ENCODE assay signal across 8 cellular contexts in the genomic region with DNA sequence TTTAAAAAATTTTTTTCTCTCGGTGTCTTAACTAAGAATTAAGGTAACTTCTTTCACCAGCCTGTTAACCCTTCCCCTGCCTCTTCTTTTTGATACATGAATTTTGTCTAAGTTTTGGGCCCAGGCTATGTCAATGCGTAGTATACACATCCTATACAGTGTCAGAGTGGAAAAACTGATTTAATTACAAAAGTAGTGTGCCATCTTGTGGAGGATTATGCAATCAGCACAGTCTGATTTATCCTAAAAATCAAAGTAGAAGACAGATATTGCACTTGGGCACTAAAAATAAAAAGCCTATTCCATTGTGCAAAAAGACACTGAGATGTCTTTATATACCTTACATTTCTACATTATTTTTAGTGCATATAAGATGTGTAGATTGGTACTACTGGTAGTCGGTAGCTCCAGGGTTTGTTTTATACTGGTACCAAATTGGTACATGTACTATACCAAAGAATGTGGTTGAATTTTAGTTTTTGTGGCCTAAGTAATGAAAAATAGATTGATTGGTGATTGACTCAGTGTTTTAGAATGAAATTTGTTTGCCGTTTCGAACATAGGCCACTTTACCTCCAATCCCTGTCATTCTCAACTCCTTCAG.
DNase-seq lines count a peak whose midpoint lies in the region; ATAC-seq and TF ChIP-seq lines count a peak whose summit lies in the region.

No MANE protein-coding gene starts in this region.

- no peaks in the 10 kb centered on the region for H3K23me2 ChIP-seq in H9 (ENCODE audit: insufficient read length, low read depth, low read length, poor library complexity, severe bottlenecking)

- ATAC-seq in left lobe of liver (peak; percentile 81), upper lobe of right lung (peak; percentile 74), HG03280 (IDR thresholded peaks at IDR 0.05; ENCODE audit: unreplicated experiment) (no peak)

- peaks cover 12% of the 10 kb centered on the region for H3K36me3 ChIP-seq in upper lobe of right lung

- H3K27ac ChIP-seq in H9 (ENCODE audit: insufficient read length, low read depth, low read length) (no peak overlapping the region), upper lobe of right lung (no peak overlapping the region)

- no peak overlapping the region for H3K18ac ChIP-seq in H9 (ENCODE audit: insufficient read length, low read depth, low read length)

- peaks cover 7 to 9% (median 8%) of the 10 kb centered on the region in 3 experiments; a peak in 6 of 7 replicates for H3K36me3 Mint-ChIP-seq in H9 (ENCODE audit: insufficient read depth in 1 of 3, low read depth in 3 of 3)

- H2BK15ac ChIP-seq in H9 (ENCODE audit: low read depth, low read length) = no peak overlapping the region

- no peak overlapping the region for H3K4ac ChIP-seq in H9 (ENCODE audit: low read depth, low read length)

- H3K27me3 Mint-ChIP-seq in H9 (ENCODE audit: low read depth) = no peaks in the 10 kb centered on the region

- DNase-seq in COLO829 (ENCODE audit: low spot score) = peak; percentile 68
- DNase-seq in H9 = no peak
- peak; percentile 17 for DNase-seq in NCI-H748 treated with DMSO at 0.1 percent for 48 hours (lab: John Stamatoyannopoulos, UW)
- DNase-seq in central memory CD4-positive, alpha-beta T cell = peak; percentile 23
- DNase-seq in left lobe of liver (ENCODE audit: low spot score) = no peak
- no peak for DNase-seq in upper lobe of right lung
- no peak for DNase-seq in amniotic stem cell (lab: John Stamatoyannopoulos, UW)

- H3K9ac ChIP-seq in H9 (ENCODE audit: extremely low read depth, insufficient read length, low read length) = no peak overlapping the region

- no CpG with 5 or more reads among the region's 5 CpGs for WGBS in H9 (ENCODE audit: extremely low coverage, insufficient read length, low lambda C conversion rate)

- no peak overlapping the region for H3K4me2 ChIP-seq in H9 (ENCODE audit: insufficient read depth, insufficient read length, low read length)

- H3K56ac ChIP-seq in H9 (ENCODE audit: insufficient read length, low read depth, low read length) = no peak overlapping the region

- H3K9me3 ChIP-seq in H9 (ENCODE audit: control insufficient read depth, low read depth, low read length) = no peaks in the 10 kb centered on the region
- H3K9me3 ChIP-seq in upper lobe of right lung = no peaks in the 10 kb centered on the region

- H2BK120ac ChIP-seq in H9 (ENCODE audit: low read depth, low read length, poor library complexity, severe bottlenecking) = no peak overlapping the region

- H2AFZ ChIP-seq in H9 (ENCODE audit: low read length) = no peak overlapping the region

- H2BK12ac ChIP-seq in H9 (ENCODE audit: insufficient read length, low read depth, low read length) = no peak overlapping the region

- H3K4me3 Mint-ChIP-seq in H9 = no peak overlapping the region

- intact Hi-C loops in upper lobe of right lung (cut with DNase I) = no loop called here

- H3K79me2 ChIP-seq in H9 (ENCODE audit: insufficient read depth, low read length) = no peaks in the 10 kb centered on the region

- H3K27me3 ChIP-seq in H9 (ENCODE audit: insufficient read depth, low read length) (no peaks in the 10 kb centered on the region), upper lobe of right lung (no peaks in the 10 kb centered on the region)

- no peaks in the 10 kb centered on the region for H4K20me1 ChIP-seq in H9 (ENCODE audit: control insufficient read depth, insufficient read depth, insufficient read length)

- no peak overlapping the region for H2BK20ac ChIP-seq in H9 (ENCODE audit: low read depth, low read length, poor library complexity, severe bottlenecking)

- H3K4me1 ChIP-seq in H9 (ENCODE audit: insufficient read depth, low read length) = no peaks in the 10 kb centered on the region
- H3K4me1 ChIP-seq in upper lobe of right lung = peaks cover 4% of the 10 kb centered on the region

- no peak overlapping the region for H3K23ac ChIP-seq in H9 (ENCODE audit: insufficient read length, low read depth, low read length)

- H3T11ph ChIP-seq in H9 (ENCODE audit: low read length) = no peak overlapping the region

- no peaks in the 10 kb centered on the region for H3K79me1 ChIP-seq in H9 (ENCODE audit: insufficient read depth, low read depth, low read length, poor library complexity, severe bottlenecking)

- TF ChIP-seq CTCF in H9 (conservative IDR thresholded peaks at IDR 0.05) (peak; percentile 61), upper lobe of right lung (IDR thresholded peaks at IDR 0.05) (peak; percentile 64)

- H4K8ac ChIP-seq in H9 (replicated peaks; ENCODE audit: insufficient read length, low read depth, low read length) = no peak overlapping the region

- no peak overlapping the region for H2AK5ac ChIP-seq in H9 (ENCODE audit: insufficient read length, low read length)

- H3K27ac Mint-ChIP-seq in H9 = no peak overlapping the region; a peak in 1 of 7 replicates

- H3K4me3 ChIP-seq in upper lobe of right lung = no peak overlapping the region

- no peak overlapping the region for H3K14ac ChIP-seq in H9 (ENCODE audit: insufficient read depth, low read length)

- H4K91ac ChIP-seq in H9 (ENCODE audit: insufficient read length, low read depth, low read length) = no peak overlapping the region

- H3K9me3 Mint-ChIP-seq in H9 = no peaks in the 10 kb centered on the region

- no peak overlapping the region for H4K5ac ChIP-seq in H9 (ENCODE audit: insufficient read length, low read depth, low read length)

- H3K4me1 Mint-ChIP-seq in H9 = peaks cover 3 to 5% of the 10 kb centered on the region in 2 experiments; a peak in 1 of 4 replicates

- H2BK5ac ChIP-seq in H9 (ENCODE audit: insufficient read length, low read length) = no peak overlapping the region

Comparison
In these comparisons a context has a peak if more than half of its experiments do, and no peak if none do; other contexts are left out.
1. DNase-seq: peak in COLO829 (single experiment), NCI-H748 treated with DMSO at 0.1 percent for 48 hours (single experiment) and central memory CD4-positive, alpha-beta T cell (single experiment); none in H9 (single experiment), left lobe of liver (single experiment), upper lobe of right lung (single experiment) and amniotic stem cell (single experiment).